ENCODE assay signal across 1 cellular context in genomic region chr4:155837203-155837796, GRCh38.
TF ChIP-seq lines count a peak whose summit lies in the region.

No MANE protein-coding gene starts in this region.

TF ChIP-seq in GM23338, 12 proteins besides CTCF, POLR2A, EP300 and RAD21 (continued from another document):
- TF ChIP-seq ZNF462 (CRISPR knock-in tag; IDR thresholded peaks at IDR 0.05): no peak
- no peak for TF ChIP-seq REST (IDR thresholded peaks at IDR 0.05; ENCODE audit: unreplicated experiment)
- no peak for TF ChIP-seq ETS1 (IDR thresholded peaks at IDR 0.05)
